ENCODE assay signal across 27 cellular contexts in the genomic region with DNA sequence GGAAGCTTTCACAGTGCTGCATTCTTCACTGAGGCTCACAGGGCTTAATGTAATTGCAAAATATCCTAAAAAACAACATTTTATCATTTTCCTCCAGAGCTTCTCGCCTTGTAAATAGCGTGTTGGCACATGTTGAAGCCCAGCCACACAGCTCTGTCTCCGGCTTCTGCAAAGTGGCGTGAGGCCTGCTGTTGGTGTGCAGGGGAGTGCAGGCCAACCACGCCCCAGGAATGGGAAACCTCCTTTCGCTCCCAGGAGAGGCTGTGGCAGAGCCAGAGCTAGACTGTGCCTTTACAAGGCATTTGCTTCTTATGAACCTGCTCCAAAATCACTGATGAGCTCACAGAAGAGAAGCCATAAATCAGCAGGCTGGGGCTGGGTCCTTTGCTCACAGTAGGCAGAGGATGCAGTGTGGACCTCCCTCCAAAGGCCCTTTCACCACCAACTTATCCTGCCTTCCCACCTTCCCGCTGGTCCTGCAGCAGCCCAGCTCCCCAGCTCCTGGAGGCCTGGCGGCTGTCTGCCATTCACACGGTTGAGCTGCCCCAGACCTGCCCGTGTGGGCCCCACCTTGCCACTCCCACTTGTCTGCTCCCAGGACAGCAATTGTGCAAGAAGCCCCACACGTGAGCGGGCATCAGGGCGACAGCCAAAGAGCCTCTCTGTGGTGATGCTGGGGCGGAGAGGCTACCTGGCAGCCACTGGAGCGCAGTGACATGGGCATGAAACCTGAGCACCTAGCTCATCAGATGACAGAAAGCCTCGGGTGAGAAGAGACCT.
DNase-seq lines count a peak whose midpoint lies in the region; ATAC-seq and TF ChIP-seq lines count a peak whose summit lies in the region.
"Had no signal": no experiment of that assay in that cellular context is flagged by ENCODE, and none has a peak within 500 bp of the region (broad histone marks: within the 10 kb centered on the region; RNA-seq: fewer than 3 reads in every experiment).

No MANE protein-coding gene starts in this region.

- intact Hi-C loops in MCF 10A (cut with micrococcal nuclease) (no loop called here), mammary epithelial cell (cut with micrococcal nuclease) (no loop called here)

- DNase-seq in MCF 10A (ENCODE audit: unreplicated experiment) (peak; percentile 50), mammary epithelial cell (no peak), ureter (ENCODE audit: low spot score) (peak; percentile 47), NCI-H2081 treated with DMSO at 0.1 percent for 48 hours (lab: John Stamatoyannopoulos, UW) (no peak), NCI-H2196 treated with DMSO at 0.1 percent for 48 hours (lab: John Stamatoyannopoulos, UW; ENCODE audit: unreplicated experiment) (no peak), NCI-H2171 treated with DMSO at 0.1 percent for 48 hours (lab: John Stamatoyannopoulos, UW) (no peak)
- DNase-seq: activated CD4-positive, alpha-beta T cell treated with anti-CD3 and anti-CD28 coated beads for 48 hours; activated CD8-positive, alpha-beta memory T cell treated with anti-CD3 and anti-CD28 coated beads for 24 hours; activated T-cell treated with anti-CD3 and anti-CD28 coated beads for 4 hours; Calu3; CD4-positive, CD25-positive, alpha-beta regulatory T cell; DMS79 treated with DMSO at 0.1 percent for 48 hours; glutamatergic neuron; HFFc6; NCI-H1048; NCI-H187; NCI-H226; NCI-H69; stimulated activated naive B cell treated with anti-CD40 and anti-IgM and Interleukin-4, amounts not matched to agents 10 μg/mL and 1 μg/mL and 100 μg/mL, for 72 hours; SW 1271; WERI-Rb-1 had no signal

- H3K27me3 ChIP-seq in mammary epithelial cell (ENCODE audit: insufficient read depth, low read length), result no peaks in the 10 kb centered on the region
- H3K27me3 ChIP-seq in parathyroid adenoma (ENCODE audit: control insufficient read depth, insufficient read depth, low read length), result no peaks in the 10 kb centered on the region
- H3K27me3 ChIP-seq: breast epithelium, left lung had no signal

- no peak overlapping the region for H3K4me2 ChIP-seq in mammary epithelial cell (ENCODE audit: insufficient read depth, low read depth, low read length)
- H3K4me2 ChIP-seq in parathyroid adenoma (ENCODE audit: low read length), result no peak overlapping the region

- H3K27ac ChIP-seq in mammary epithelial cell (ENCODE audit: insufficient read depth, low read depth, low read length) (no peak overlapping the region), parathyroid adenoma (no peak overlapping the region)
- H3K27ac ChIP-seq: breast epithelium, left lung, WERI-Rb-1 had no signal

- POLR2A ChIA-PET in MCF 10A (lab: Yijun Ruan, JAX), result interaction anchor here (0.9 to 3.0 kb wide), 10 partner anchors 8 to 238 kb away, joined by 3 to 18 read pairs (median 4); no protein-coding TSS in a partner anchor

- H3K79me2 ChIP-seq in mammary epithelial cell (ENCODE audit: insufficient read depth, low read length), result no peaks in the 10 kb centered on the region
- no peaks in the 10 kb centered on the region for H3K79me2 ChIP-seq in parathyroid adenoma

- dilution Hi-C loops in mammary epithelial cell (cut with HindIII; ENCODE audit: low sequenced_read_pairs), result loop anchor here (5.0 kb wide), 1 partner anchor 83 kb away; no protein-coding TSS in a partner anchor

- peaks cover 7% of the 10 kb centered on the region for H3K4me1 ChIP-seq in mammary epithelial cell (ENCODE audit: insufficient read depth, low read length)
- no peaks in the 10 kb centered on the region for H3K4me1 ChIP-seq in parathyroid adenoma
- H3K4me1 ChIP-seq: breast epithelium, left lung had no signal

- no peak overlapping the region for H3K9ac ChIP-seq in mammary epithelial cell (ENCODE audit: insufficient read depth, low read length)
- H3K9ac ChIP-seq in parathyroid adenoma, result no peak overlapping the region

- H3K9me3 ChIP-seq in mammary epithelial cell (replicated peaks; ENCODE audit: insufficient read depth, low read length) (no peaks in the 10 kb centered on the region), parathyroid adenoma (ENCODE audit: control insufficient read depth, low read length) (no peaks in the 10 kb centered on the region)
- H3K9me3 ChIP-seq: breast epithelium had no signal

- TF ChIP-seq CTCF in MCF 10A (IDR thresholded peaks at IDR 0.05; ENCODE audit: unreplicated experiment) (no peak), mammary epithelial cell (conservative IDR thresholded peaks at IDR 0.05 in 1 of 2, IDR thresholded peaks at IDR 0.05 in 1 of 2; ENCODE audit: extremely low read depth in 1 of 2, insufficient read depth in 1 of 2, low read depth in 1 of 2, low read length in 2 of 2) (no peak), parathyroid adenoma (IDR thresholded peaks at IDR 0.05) (no peak)

- H3K4me3 ChIP-seq in mammary epithelial cell (replicated peaks in 1 of 3; ENCODE audit: insufficient read depth in 1 of 3, low read depth in 2 of 3, low read length in 3 of 3) (no peak overlapping the region), parathyroid adenoma (ENCODE audit: low read depth, low read length) (no peak overlapping the region)
- H3K4me3 ChIP-seq: breast epithelium, left lung had no signal

- in situ Hi-C loops in mammary epithelial cell (cut with MboI; ENCODE audit: low sequenced_read_pairs in 2 of 2), result no loop called here

- no peaks in the 10 kb centered on the region for H3K36me3 Mint-ChIP-seq in MCF 10A (ENCODE audit: insufficient read depth, unreplicated experiment)
- H3K36me3 Mint-ChIP-seq: activated naive CD4-positive, alpha-beta T cell treated with anti-CD3 and anti-CD28 coated beads, Interleukin-2, amount 50 U/mL, for 72 hours; CD4-positive, CD25-positive, alpha-beta regulatory T cell; stimulated activated naive B cell treated with anti-CD40 and anti-IgM and Interleukin-4, amounts not matched to agents 10 μg/mL and 1 μg/mL and 100 μg/mL, for 72 hours had no signal

- peak; percentile 77 for ATAC-seq in esophagus mucosa
- ATAC-seq: activated naive CD4-positive, alpha-beta T cell treated with anti-CD3 and anti-CD28 coated beads, Interleukin-2, amount 50 U/mL, for 72 hours; left lung; stimulated activated naive B cell treated with anti-CD40 and anti-IgM and Interleukin-4, amounts not matched to agents 10 μg/mL and 1 μg/mL and 100 μg/mL, for 72 hours had no signal

- BruUV-seq in MCF 10A (replicated peaks; lab: Mats Ljungman, UMichigan), result no TSS peak
- BruUV-seq in mammary epithelial cell (replicated peaks; lab: Mats Ljungman, UMichigan), result no TSS peak

- H3K4me3 Mint-ChIP-seq in MCF 10A (ENCODE audit: unreplicated experiment), result no peak overlapping the region
- H3K4me3 Mint-ChIP-seq: CD4-positive, CD25-positive, alpha-beta regulatory T cell; HFFc6; stimulated activated naive B cell treated with anti-CD40 and anti-IgM and Interleukin-4, amounts not matched to agents 10 μg/mL and 1 μg/mL and 100 μg/mL, for 72 hours had no signal

- no peaks in the 10 kb centered on the region for H3K27me3 Mint-ChIP-seq in MCF 10A (ENCODE audit: insufficient read depth, unreplicated experiment)
- H3K27me3 Mint-ChIP-seq: stimulated activated naive B cell treated with anti-CD40 and anti-IgM and Interleukin-4, amounts not matched to agents 10 μg/mL and 1 μg/mL and 100 μg/mL, for 72 hours had no signal

- no peaks in the 10 kb centered on the region for H3K36me3 ChIP-seq in mammary epithelial cell (ENCODE audit: insufficient read depth, low read length)
- H3K36me3 ChIP-seq in parathyroid adenoma (ENCODE audit: control insufficient read depth, insufficient read depth, low read length), result no peaks in the 10 kb centered on the region
- H3K36me3 ChIP-seq: breast epithelium, left lung, WERI-Rb-1 had no signal

- no peak overlapping the region for H2AFZ ChIP-seq in mammary epithelial cell (ENCODE audit: low read depth, low read length)
- H2AFZ ChIP-seq in parathyroid adenoma, result peak overlapping the region; percentile 35

- H3K4me1 Mint-ChIP-seq in MCF 10A (ENCODE audit: insufficient read depth, unreplicated experiment), result peaks cover 42% of the 10 kb centered on the region
- H3K4me1 Mint-ChIP-seq: CD4-positive, CD25-positive, alpha-beta regulatory T cell had no signal

- WGBS in mammary epithelial cell (ENCODE audit: low coverage, missing lambda C conversion rate), result 71% methylated on average over 13 of the region's 16 CpGs

- peaks cover under 1% of the 10 kb centered on the region for H3K9me3 Mint-ChIP-seq in MCF 10A (ENCODE audit: unreplicated experiment)

- no peaks in the 10 kb centered on the region for H4K20me1 ChIP-seq in mammary epithelial cell (ENCODE audit: insufficient read depth, low read length)

- peak overlapping the region; percentile 23 for H3K27ac Mint-ChIP-seq in MCF 10A (ENCODE audit: low read depth, unreplicated experiment)
- H3K27ac Mint-ChIP-seq: activated naive CD4-positive, alpha-beta T cell treated with anti-CD3 and anti-CD28 coated beads, Interleukin-2, amount 50 U/mL, for 72 hours; activated T-helper 2 cell treated with anti-CD3 and anti-CD28 coated beads, Interferon-gamma antibody, Interleukin-2, Interleukin-4, amounts not matched to agents 10 μg/mL and 5 μg/mL and 100 μg/mL, durations not matched to agents 14 hours and 24 hours and 36 hours; CD4-positive, CD25-positive, alpha-beta regulatory T cell; HFFc6; stimulated activated naive B cell treated with anti-CD40 and anti-IgM and Interleukin-4, amounts not matched to agents 10 μg/mL and 1 μg/mL and 100 μg/mL, for 72 hours had no signal

- CTCF ChIA-PET in MCF 10A (lab: Yijun Ruan, JAX) (interaction anchor here (0.6 to 0.9 kb wide), 2 partner anchors 20 to 65 kb away, joined by 3 to 5 read pairs; no protein-coding TSS in a partner anchor), mammary epithelial cell (lab: Charles Lee; ENCODE audit: low non-redundant PET) (interaction anchor here (0.6 kb wide), 1 partner anchor 83 kb away, joined by 3 read pairs; no protein-coding TSS in a partner anchor)

Comparison
In these comparisons a context has a peak if more than half of its experiments do, and no peak if none do; other contexts are left out.
1. DNase-seq: peak in MCF 10A (single experiment) and ureter (single experiment); none in mammary epithelial cell (single experiment), NCI-H2081 treated with DMSO at 0.1 percent for 48 hours (single experiment), NCI-H2196 treated with DMSO at 0.1 percent for 48 hours (single experiment) and NCI-H2171 treated with DMSO at 0.1 percent for 48 hours (single experiment).